Comparison of ENCODE assay signal across 18 cellular contexts in the genomic region with DNA sequence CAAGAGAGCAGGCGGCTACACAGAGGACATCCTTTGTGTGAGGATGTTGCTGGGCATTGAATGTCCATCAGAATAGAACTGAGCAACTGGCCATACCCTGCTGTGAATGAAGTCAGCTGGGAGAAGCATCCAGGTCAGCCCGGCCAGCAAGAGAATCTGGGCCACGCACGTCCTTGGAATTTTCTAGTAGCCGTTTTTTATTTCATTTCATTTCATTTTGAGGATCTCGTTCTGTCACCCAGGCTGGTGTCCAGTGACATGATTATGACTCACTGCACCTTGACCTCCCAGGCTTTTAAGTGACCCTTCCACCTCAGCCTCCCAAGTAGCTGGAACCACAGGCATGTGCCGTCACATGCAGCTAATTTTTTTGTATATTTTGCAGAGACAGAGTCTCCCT.
DNase-seq lines count a peak whose midpoint lies in the region; ATAC-seq, FAIRE-seq and TF ChIP-seq lines count a peak whose summit lies in the region.
"Had no signal": no experiment of that assay in that cellular context is flagged by ENCODE, and none has a peak within 500 bp of the region (broad histone marks: within the 10 kb centered on the region; RNA-seq: fewer than 3 reads in every experiment).

No MANE protein-coding gene starts in this region.

- no peaks in the 10 kb centered on the region for H3K27me3 Mint-ChIP-seq in stimulated activated naive CD8-positive, alpha-beta T cell treated with anti-CD3 and anti-CD28 coated beads, Interleukin-15, amount 100 ng/mL, for 72 hours

- ATAC-seq in stimulated activated naive CD8-positive, alpha-beta T cell treated with anti-CD3 and anti-CD28 coated beads, Interleukin-15, amount 100 ng/mL, for 72 hours, result no peak
- no peak for ATAC-seq in stimulated activated naive CD8-positive, alpha-beta T cell treated with anti-CD3 and anti-CD28 coated beads, Interleukin-15, Interleukin-2, amounts not matched to agents 100 U/mL and 50 U/mL, for 24 hours
- ATAC-seq in HG02763 (IDR thresholded peaks at IDR 0.05; ENCODE audit: unreplicated experiment), result no peak
- ATAC-seq in HG03108 (IDR thresholded peaks at IDR 0.05; ENCODE audit: unreplicated experiment), result no peak
- ATAC-seq: Panc1 had no signal

- H3K4me3 ChIP-seq in astrocyte of the spinal cord (ENCODE audit: low read depth, low read length), result no peak overlapping the region
- H3K4me3 ChIP-seq in liver (ENCODE audit: low read depth in 1 of 3, low read length in 3 of 3), result no peak overlapping the region
- H3K4me3 ChIP-seq: GM23248, sigmoid colon, stomach had no signal

- H3K9me3 ChIP-seq in liver (ENCODE audit: control insufficient read depth in 4 of 4, low read length in 3 of 4), result no peaks in the 10 kb centered on the region
- H3K9me3 ChIP-seq: sigmoid colon, stomach had no signal

- TF ChIP-seq CTCF in astrocyte of the spinal cord (IDR thresholded peaks at IDR 0.05; ENCODE audit: low read depth, low read length), result no peak
- TF ChIP-seq CTCF in liver (IDR thresholded peaks at IDR 0.05; ENCODE audit: low read depth, low read length, missing input control), result no peak

- peak overlapping the region in 1 of 2 donors; percentile 36 for H3K4me3 Mint-ChIP-seq in stimulated activated naive CD8-positive, alpha-beta T cell treated with anti-CD3 and anti-CD28 coated beads, Interleukin-15, amount 100 ng/mL, for 72 hours
- H3K4me3 Mint-ChIP-seq: nephron progenitor cell had no signal

- peaks cover 0 to 37% (median 25%) of the 10 kb centered on the region in 4 donors for H3K36me3 ChIP-seq in liver (ENCODE audit: control insufficient read depth in 4 of 4, insufficient read depth in 3 of 4, low read depth in 1 of 4, low read length in 3 of 4)

- no peak for TF ChIP-seq RAD21 in liver (IDR thresholded peaks at IDR 0.05)

- peak overlapping the region; percentile 81 to 90 for H3K27ac ChIP-seq in liver (ENCODE audit: low read depth in 1 of 2, low read length in 2 of 2)
- H3K27ac ChIP-seq: GM23248, HL-60, sigmoid colon, stomach had no signal

- H3K9me3 Mint-ChIP-seq in stimulated activated naive CD8-positive, alpha-beta T cell treated with anti-CD3 and anti-CD28 coated beads, Interleukin-15, amount 100 ng/mL, for 72 hours, result no peaks in the 10 kb centered on the region
- H3K9me3 Mint-ChIP-seq: nephron progenitor cell had no signal

- H3K9ac ChIP-seq in liver (ENCODE audit: low read depth in 1 of 2, low read length in 2 of 2), result no peak overlapping the region
- H3K9ac ChIP-seq: GM23248 had no signal

- no peak for DNase-seq in stimulated activated naive CD8-positive, alpha-beta T cell treated with anti-CD3 and anti-CD28 coated beads, Interleukin-15, amount 100 ng/mL, for 72 hours
- DNase-seq in stimulated activated naive CD8-positive, alpha-beta T cell treated with anti-CD3 and anti-CD28 coated beads, Interleukin-15, Interleukin-2, amounts not matched to agents 100 U/mL and 50 U/mL, for 24 hours, result no peak
- DNase-seq in astrocyte of the spinal cord (ENCODE audit: low read depth, low spot score) (peak; percentile 27), NCI-H69 (lab: John Stamatoyannopoulos, UW) (no peak), GM12891 (ENCODE audit: insufficient read length, low spot score) (no peak)
- DNase-seq: Calu3, GM23248, NCI-H2029, NCI-H524 treated with DMSO at 0.1 percent for 48 hours, nephron progenitor cell, sigmoid colon, stomach had no signal

- 62% methylated on average over 7 of the region's 7 CpGs for WGBS in liver

- peaks cover 57% of the 10 kb centered on the region for H3K4me1 Mint-ChIP-seq in stimulated activated naive CD8-positive, alpha-beta T cell treated with anti-CD3 and anti-CD28 coated beads, Interleukin-15, amount 100 ng/mL, for 72 hours

- FAIRE-seq in GM12891 (lab: Jason Lieb, UNC), result no peak
- FAIRE-seq: colon had no signal

- H3K27me3 ChIP-seq in liver (ENCODE audit: control insufficient read depth in 4 of 4, insufficient read depth in 4 of 4, low read length in 3 of 4), result no peaks in the 10 kb centered on the region
- H3K27me3 ChIP-seq: sigmoid colon, stomach had no signal

- peak overlapping the region; percentile 32 to 80 for H3K27ac Mint-ChIP-seq in stimulated activated naive CD8-positive, alpha-beta T cell treated with anti-CD3 and anti-CD28 coated beads, Interleukin-15, amount 100 ng/mL, for 72 hours

- TF ChIP-seq POLR2A in GM12891 (IDR thresholded peaks at IDR 0.05; ENCODE audit: low read depth, low read length), result no peak

- in situ Hi-C loops in astrocyte of the spinal cord (cut with HindIII; ENCODE audit: low sequenced_read_pairs), result no loop called here

- peaks cover 29 to 52% (median 43%) of the 10 kb centered on the region in 4 donors for H3K4me1 ChIP-seq in liver (ENCODE audit: control insufficient read depth in 4 of 4, insufficient read depth in 4 of 4, low read length in 3 of 4)

TF ChIP-seq in liver, 16 proteins besides CTCF, POLR2A, EP300 and RAD21:
- no peak for TF ChIP-seq NR2F2 (IDR thresholded peaks at IDR 0.05)
- TF ChIP-seq FOXA2 (IDR thresholded peaks at IDR 0.05), result no peak
- TF ChIP-seq JUND (IDR thresholded peaks at IDR 0.05), result peak in 1 of 2 donors; percentile 60
- TF ChIP-seq, protein P1, sequence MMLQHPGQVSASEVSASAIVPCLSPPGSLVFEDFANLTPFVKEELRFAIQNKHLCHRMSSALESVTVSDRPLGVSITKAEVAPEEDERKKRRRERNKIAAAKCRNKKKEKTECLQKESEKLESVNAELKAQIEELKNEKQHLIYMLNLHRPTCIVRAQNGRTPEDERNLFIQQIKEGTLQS (IDR thresholded peaks at IDR 0.05), result peak; percentile 39
- peak in 1 of 2 donors; percentile 43 for TF ChIP-seq HNF4A (conservative IDR thresholded peaks at IDR 0.05)

TF ChIP-seq in GM12891, 5 proteins besides CTCF, POLR2A, EP300 and RAD21:
- no peak for TF ChIP-seq PAX5 (IDR thresholded peaks at IDR 0.05; ENCODE audit: insufficient read depth, low read length, severe bottlenecking)
- no peak for TF ChIP-seq POU2F2 (IDR thresholded peaks at IDR 0.05; ENCODE audit: low read depth, low read length)
- TF ChIP-seq TAF1 (IDR thresholded peaks at IDR 0.05; ENCODE audit: low read depth, low read length), result no peak
- no peak for TF ChIP-seq POLR2AphosphoS5 (IDR thresholded peaks at IDR 0.05; ENCODE audit: low read depth, low read length)
- TF ChIP-seq SPI1 (IDR thresholded peaks at IDR 0.05; ENCODE audit: low read depth, low read length), result no peak
